Comparison of ENCODE assay signal across 11 cellular contexts in genomic region chr2:188975497-188976102, GRCh38. TPM values are rescaled to one million over a fixed set of nuclear protein-coding genes. Genes with fewer than 3 reads are reported as not detected.
A peak's percentile ranks its signal among the peaks of the same experiment; 100 is the strongest.
DNase-seq lines count a peak whose midpoint lies in the region; ATAC-seq and TF ChIP-seq lines count a peak whose summit lies in the region.
"Had no signal": no experiment of that assay in that cellular context is flagged by ENCODE, and none has a peak within 500 bp of the region (broad histone marks: within the 10 kb centered on the region; RNA-seq: fewer than 3 reads in every experiment).

No MANE protein-coding gene starts in this region.

- H3K36me3 Mint-ChIP-seq in activated CD4-positive, alpha-beta T cell treated with anti-CD3 and anti-CD28 coated beads for 36 hours (ENCODE audit: low read depth): no peaks in the 10 kb centered on the region

- 27% methylated on average over 1 of the region's 1 CpG for WGBS in prostate gland

- no peak overlapping the region for H3K4me3 Mint-ChIP-seq in activated CD4-positive, alpha-beta T cell treated with anti-CD3 and anti-CD28 coated beads for 36 hours

- H3K9me3 ChIP-seq in right atrium auricular region: no peaks in the 10 kb centered on the region
- H3K9me3 ChIP-seq in prostate gland: no peaks in the 10 kb centered on the region

- TF ChIP-seq CTCF in BJ (IDR thresholded peaks at IDR 0.05; ENCODE audit: insufficient read depth, low read depth, low read length) (no peak), WI38 (IDR thresholded peaks at IDR 0.05; ENCODE audit: low read depth, low read length) (no peak), right atrium auricular region (IDR thresholded peaks at IDR 0.05) (no peak), prostate gland (IDR thresholded peaks at IDR 0.05) (no peak)

- H3K36me3 ChIP-seq in BJ (ENCODE audit: control insufficient read depth, insufficient read depth, low read length) (no peaks in the 10 kb centered on the region), right atrium auricular region (no peaks in the 10 kb centered on the region), prostate gland (no peaks in the 10 kb centered on the region)

- DNase-seq in BJ (ENCODE audit: low read depth): peak; percentile 75
- no peak for DNase-seq in right atrium auricular region (ENCODE audit: low spot score)
- no peak for DNase-seq in prostate gland (ENCODE audit: low spot score)
- no peak for DNase-seq in NCI-H1436 treated with DMSO at 0.1 percent for 48 hours (lab: John Stamatoyannopoulos, UW)
- no peak for DNase-seq in stimulated activated CD4-positive, alpha-beta T cell treated with anti-CD3 and anti-CD28 coated beads, Interleukin-4, amount 100 ng/mL, for 24 hours
- no peak for DNase-seq in activated CD4-positive, alpha-beta T cell treated with anti-CD3 and anti-CD28 coated beads, Interleukin-2, amount 50 U/mL, for 1 hour
- DNase-seq in activated CD4-positive, alpha-beta T cell treated with anti-CD3 and anti-CD28 coated beads for 36 hours: no peak
- DNase-seq: stimulated activated naive CD4-positive, alpha-beta T cell treated with Interleukin-2 at 50 U/mL for 16 hours; SW 1271 had no signal

- peaks cover 16% of the 10 kb centered on the region for H3K4me1 Mint-ChIP-seq in activated CD4-positive, alpha-beta T cell treated with anti-CD3 and anti-CD28 coated beads for 36 hours

- POLR2A ChIA-PET in BJ (lab: Charles Lee): interaction anchor here (0.5 kb wide), 1 partner anchor 307 kb away, joined by 3 read pairs; no protein-coding TSS in a partner anchor
- POLR2A ChIA-PET in activated CD4-positive, alpha-beta T cell treated with anti-CD3 and anti-CD28 coated beads for 36 hours (lab: Charles Lee): no interaction called here

- intact Hi-C loops in prostate gland (cut with DNase I): loop anchor here (5.0 to 10.0 kb wide), 3 partner anchors 81 to 683 kb away; partner anchors contain the start of gene GULP1
- intact Hi-C loops in activated CD4-positive, alpha-beta T cell treated with anti-CD3 and anti-CD28 coated beads for 36 hours (cut with DNase I, micrococcal nuclease): loop anchor here in 1 of 2 experiments (5.0 kb wide), 1 partner anchor 1393 kb away; no protein-coding TSS in a partner anchor

- no peak for TF ChIP-seq POLR2A in prostate gland (IDR thresholded peaks at IDR 0.05)

- peaks cover 15% of the 10 kb centered on the region for H3K27me3 Mint-ChIP-seq in activated CD4-positive, alpha-beta T cell treated with anti-CD3 and anti-CD28 coated beads for 36 hours

- no peak for ATAC-seq in activated CD4-positive, alpha-beta T cell treated with anti-CD3 and anti-CD28 coated beads for 36 hours

- H3K9me3 Mint-ChIP-seq in activated CD4-positive, alpha-beta T cell treated with anti-CD3 and anti-CD28 coated beads for 36 hours (ENCODE audit: low read depth): no peaks in the 10 kb centered on the region

- H3K4me1 ChIP-seq in right atrium auricular region (no peaks in the 10 kb centered on the region), prostate gland (replicated peaks) (no peaks in the 10 kb centered on the region)

- no peaks in the 10 kb centered on the region for H3K27me3 ChIP-seq in BJ (ENCODE audit: control insufficient read depth, insufficient read depth, low read length)
- no peaks in the 10 kb centered on the region for H3K27me3 ChIP-seq in right atrium auricular region
- no peaks in the 10 kb centered on the region for H3K27me3 ChIP-seq in prostate gland (replicated peaks; ENCODE audit: insufficient read depth)

- H3K27ac Mint-ChIP-seq in activated CD4-positive, alpha-beta T cell treated with anti-CD3 and anti-CD28 coated beads for 36 hours: no peak overlapping the region

- peak overlapping the region; percentile 67 for H3K4me3 ChIP-seq in BJ (ENCODE audit: low read depth, low read length)
- H3K4me3 ChIP-seq in WI38 (ENCODE audit: low read depth, low read length): peak overlapping the region; percentile 86
- peak overlapping the region; percentile 45 to 47 for H3K4me3 ChIP-seq in right atrium auricular region
- peak overlapping the region; percentile 15 to 19 for H3K4me3 ChIP-seq in prostate gland

- H3K27ac ChIP-seq in right atrium auricular region (peak overlapping the region; percentile 73 to 84), prostate gland (peak overlapping the region; percentile 59 to 69)
- H3K27ac ChIP-seq: KMS-11 had no signal

- CTCF ChIA-PET in BJ (lab: Yijun Ruan, JAX): interaction anchor here (0.6 to 1.7 kb wide), 6 partner anchors 74 to 456 kb away, joined by 3 to 12 read pairs (median 4); no protein-coding TSS in a partner anchor
- CTCF ChIA-PET in activated CD4-positive, alpha-beta T cell treated with anti-CD3 and anti-CD28 coated beads for 36 hours (lab: Charles Lee): interaction anchor here (0.8 to 0.9 kb wide), 2 partner anchors 12 to 119 kb away, joined by 3 read pairs; no protein-coding TSS in a partner anchor

RNA-seq across cellular contexts. Expression of gene COL3A1, which starts 1.4 kb away (rescaled TPM):
- polyA plus RNA-seq in BJ (2011; rRNA removed): 1,215 and 1,450 TPM in 2 replicates
- polyA minus RNA-seq in BJ (2011; rRNA and poly(A)+ RNA removed): 828 and 1,001 TPM in 2 replicates
- total RNA-seq in right atrium auricular region (100 to 1,000 TPM in 1 of 2 donors, 10 to 100 TPM in 1; 86.4 to 608 TPM), prostate gland (100 to 1,000 TPM in 1 of 2 donors, 10 to 100 TPM in 1; 25.5 to 121 TPM)
- under 1 TPM; 0.05 to 0.12 TPM for total RNA-seq in activated CD4-positive, alpha-beta T cell treated with anti-CD3 and anti-CD28 coated beads for 36 hours

Comparison
In these comparisons a context has a peak if more than half of its experiments do, and no peak if none do; other contexts are left out.
1. H3K4me3 ChIP-seq: peak in every context shown above with its lines; median percentile 86 in WI38; 67 in BJ; 46 in right atrium auricular region; 17 in prostate gland.
2. RNA of gene COL3A1, which starts 1.4 kb away (total RNA-seq): 86.4 to 608 TPM in right atrium auricular region and 25.5 to 121 TPM in prostate gland; 0.05 to 0.12 TPM in activated CD4-positive, alpha-beta T cell treated with anti-CD3 and anti-CD28 coated beads for 36 hours; every median in the first group is over 10 times any median in the second.